In the genomic region with DNA sequence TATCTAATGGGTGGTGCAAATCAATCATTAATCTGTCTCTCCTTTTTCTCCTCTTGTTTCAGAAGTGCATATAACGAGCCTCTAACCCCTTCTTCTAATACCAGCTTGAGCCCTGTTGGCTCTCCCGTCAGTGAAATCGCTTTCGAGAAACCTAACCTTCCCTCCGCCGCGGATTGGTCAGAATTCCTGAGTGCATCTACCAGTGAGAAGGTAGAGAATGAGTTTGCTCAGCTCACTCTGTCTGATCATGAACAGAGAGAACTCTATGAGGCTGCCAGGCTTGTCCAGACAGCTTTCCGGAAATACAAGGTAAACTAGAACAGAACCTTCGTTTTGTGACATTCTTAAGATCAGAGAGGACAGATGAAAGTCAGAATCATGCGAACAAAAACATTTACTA, we compare ENCODE assay signal across 1 cellular context.
TF ChIP-seq lines count a peak whose summit lies in the region.

No MANE protein-coding gene starts in this region.

TF ChIP-seq in GM23338, 12 proteins besides CTCF, POLR2A, EP300 and RAD21:
- TF ChIP-seq, protein P1, sequence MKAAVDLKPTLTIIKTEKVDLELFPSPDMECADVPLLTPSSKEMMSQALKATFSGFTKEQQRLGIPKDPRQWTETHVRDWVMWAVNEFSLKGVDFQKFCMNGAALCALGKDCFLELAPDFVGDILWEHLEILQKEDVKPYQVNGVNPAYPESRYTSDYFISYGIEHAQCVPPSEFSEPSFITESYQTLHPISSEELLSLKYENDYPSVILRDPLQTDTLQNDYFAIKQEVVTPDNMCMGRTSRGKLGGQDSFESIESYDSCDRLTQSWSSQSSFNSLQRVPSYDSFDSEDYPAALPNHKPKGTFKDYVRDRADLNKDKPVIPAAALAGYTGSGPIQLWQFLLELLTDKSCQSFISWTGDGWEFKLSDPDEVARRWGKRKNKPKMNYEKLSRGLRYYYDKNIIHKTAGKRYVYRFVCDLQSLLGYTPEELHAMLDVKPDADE (IDR thresholded peaks at IDR 0.05) = no peak
- TF ChIP-seq STAT1 (IDR thresholded peaks at IDR 0.05; ENCODE audit: unreplicated experiment) = no peak
- TF ChIP-seq, protein P2, sequence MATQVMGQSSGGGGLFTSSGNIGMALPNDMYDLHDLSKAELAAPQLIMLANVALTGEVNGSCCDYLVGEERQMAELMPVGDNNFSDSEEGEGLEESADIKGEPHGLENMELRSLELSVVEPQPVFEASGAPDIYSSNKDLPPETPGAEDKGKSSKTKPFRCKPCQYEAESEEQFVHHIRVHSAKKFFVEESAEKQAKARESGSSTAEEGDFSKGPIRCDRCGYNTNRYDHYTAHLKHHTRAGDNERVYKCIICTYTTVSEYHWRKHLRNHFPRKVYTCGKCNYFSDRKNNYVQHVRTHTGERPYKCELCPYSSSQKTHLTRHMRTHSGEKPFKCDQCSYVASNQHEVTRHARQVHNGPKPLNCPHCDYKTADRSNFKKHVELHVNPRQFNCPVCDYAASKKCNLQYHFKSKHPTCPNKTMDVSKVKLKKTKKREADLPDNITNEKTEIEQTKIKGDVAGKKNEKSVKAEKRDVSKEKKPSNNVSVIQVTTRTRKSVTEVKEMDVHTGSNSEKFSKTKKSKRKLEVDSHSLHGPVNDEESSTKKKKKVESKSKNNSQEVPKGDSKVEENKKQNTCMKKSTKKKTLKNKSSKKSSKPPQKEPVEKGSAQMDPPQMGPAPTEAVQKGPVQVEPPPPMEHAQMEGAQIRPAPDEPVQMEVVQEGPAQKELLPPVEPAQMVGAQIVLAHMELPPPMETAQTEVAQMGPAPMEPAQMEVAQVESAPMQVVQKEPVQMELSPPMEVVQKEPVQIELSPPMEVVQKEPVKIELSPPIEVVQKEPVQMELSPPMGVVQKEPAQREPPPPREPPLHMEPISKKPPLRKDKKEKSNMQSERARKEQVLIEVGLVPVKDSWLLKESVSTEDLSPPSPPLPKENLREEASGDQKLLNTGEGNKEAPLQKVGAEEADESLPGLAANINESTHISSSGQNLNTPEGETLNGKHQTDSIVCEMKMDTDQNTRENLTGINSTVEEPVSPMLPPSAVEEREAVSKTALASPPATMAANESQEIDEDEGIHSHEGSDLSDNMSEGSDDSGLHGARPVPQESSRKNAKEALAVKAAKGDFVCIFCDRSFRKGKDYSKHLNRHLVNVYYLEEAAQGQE (IDR thresholded peaks at IDR 0.05; ENCODE audit: unreplicated experiment) = no peak
- TF ChIP-seq JUNB (IDR thresholded peaks at IDR 0.05; ENCODE audit: unreplicated experiment) = no peak
- TF ChIP-seq ZNF331 (CRISPR knock-in tag; IDR thresholded peaks at IDR 0.05; ENCODE audit: low read depth) = no peak
- TF ChIP-seq ZNF114 (CRISPR knock-in tag; IDR thresholded peaks at IDR 0.05) = no peak
- no peak for TF ChIP-seq CREB1 (CRISPR knock-in tag; IDR thresholded peaks at IDR 0.05; ENCODE audit: low read depth)
- no peak for TF ChIP-seq EZH2phosphoT487 (IDR thresholded peaks at IDR 0.05; ENCODE audit: unreplicated experiment)
- TF ChIP-seq, protein P3, sequence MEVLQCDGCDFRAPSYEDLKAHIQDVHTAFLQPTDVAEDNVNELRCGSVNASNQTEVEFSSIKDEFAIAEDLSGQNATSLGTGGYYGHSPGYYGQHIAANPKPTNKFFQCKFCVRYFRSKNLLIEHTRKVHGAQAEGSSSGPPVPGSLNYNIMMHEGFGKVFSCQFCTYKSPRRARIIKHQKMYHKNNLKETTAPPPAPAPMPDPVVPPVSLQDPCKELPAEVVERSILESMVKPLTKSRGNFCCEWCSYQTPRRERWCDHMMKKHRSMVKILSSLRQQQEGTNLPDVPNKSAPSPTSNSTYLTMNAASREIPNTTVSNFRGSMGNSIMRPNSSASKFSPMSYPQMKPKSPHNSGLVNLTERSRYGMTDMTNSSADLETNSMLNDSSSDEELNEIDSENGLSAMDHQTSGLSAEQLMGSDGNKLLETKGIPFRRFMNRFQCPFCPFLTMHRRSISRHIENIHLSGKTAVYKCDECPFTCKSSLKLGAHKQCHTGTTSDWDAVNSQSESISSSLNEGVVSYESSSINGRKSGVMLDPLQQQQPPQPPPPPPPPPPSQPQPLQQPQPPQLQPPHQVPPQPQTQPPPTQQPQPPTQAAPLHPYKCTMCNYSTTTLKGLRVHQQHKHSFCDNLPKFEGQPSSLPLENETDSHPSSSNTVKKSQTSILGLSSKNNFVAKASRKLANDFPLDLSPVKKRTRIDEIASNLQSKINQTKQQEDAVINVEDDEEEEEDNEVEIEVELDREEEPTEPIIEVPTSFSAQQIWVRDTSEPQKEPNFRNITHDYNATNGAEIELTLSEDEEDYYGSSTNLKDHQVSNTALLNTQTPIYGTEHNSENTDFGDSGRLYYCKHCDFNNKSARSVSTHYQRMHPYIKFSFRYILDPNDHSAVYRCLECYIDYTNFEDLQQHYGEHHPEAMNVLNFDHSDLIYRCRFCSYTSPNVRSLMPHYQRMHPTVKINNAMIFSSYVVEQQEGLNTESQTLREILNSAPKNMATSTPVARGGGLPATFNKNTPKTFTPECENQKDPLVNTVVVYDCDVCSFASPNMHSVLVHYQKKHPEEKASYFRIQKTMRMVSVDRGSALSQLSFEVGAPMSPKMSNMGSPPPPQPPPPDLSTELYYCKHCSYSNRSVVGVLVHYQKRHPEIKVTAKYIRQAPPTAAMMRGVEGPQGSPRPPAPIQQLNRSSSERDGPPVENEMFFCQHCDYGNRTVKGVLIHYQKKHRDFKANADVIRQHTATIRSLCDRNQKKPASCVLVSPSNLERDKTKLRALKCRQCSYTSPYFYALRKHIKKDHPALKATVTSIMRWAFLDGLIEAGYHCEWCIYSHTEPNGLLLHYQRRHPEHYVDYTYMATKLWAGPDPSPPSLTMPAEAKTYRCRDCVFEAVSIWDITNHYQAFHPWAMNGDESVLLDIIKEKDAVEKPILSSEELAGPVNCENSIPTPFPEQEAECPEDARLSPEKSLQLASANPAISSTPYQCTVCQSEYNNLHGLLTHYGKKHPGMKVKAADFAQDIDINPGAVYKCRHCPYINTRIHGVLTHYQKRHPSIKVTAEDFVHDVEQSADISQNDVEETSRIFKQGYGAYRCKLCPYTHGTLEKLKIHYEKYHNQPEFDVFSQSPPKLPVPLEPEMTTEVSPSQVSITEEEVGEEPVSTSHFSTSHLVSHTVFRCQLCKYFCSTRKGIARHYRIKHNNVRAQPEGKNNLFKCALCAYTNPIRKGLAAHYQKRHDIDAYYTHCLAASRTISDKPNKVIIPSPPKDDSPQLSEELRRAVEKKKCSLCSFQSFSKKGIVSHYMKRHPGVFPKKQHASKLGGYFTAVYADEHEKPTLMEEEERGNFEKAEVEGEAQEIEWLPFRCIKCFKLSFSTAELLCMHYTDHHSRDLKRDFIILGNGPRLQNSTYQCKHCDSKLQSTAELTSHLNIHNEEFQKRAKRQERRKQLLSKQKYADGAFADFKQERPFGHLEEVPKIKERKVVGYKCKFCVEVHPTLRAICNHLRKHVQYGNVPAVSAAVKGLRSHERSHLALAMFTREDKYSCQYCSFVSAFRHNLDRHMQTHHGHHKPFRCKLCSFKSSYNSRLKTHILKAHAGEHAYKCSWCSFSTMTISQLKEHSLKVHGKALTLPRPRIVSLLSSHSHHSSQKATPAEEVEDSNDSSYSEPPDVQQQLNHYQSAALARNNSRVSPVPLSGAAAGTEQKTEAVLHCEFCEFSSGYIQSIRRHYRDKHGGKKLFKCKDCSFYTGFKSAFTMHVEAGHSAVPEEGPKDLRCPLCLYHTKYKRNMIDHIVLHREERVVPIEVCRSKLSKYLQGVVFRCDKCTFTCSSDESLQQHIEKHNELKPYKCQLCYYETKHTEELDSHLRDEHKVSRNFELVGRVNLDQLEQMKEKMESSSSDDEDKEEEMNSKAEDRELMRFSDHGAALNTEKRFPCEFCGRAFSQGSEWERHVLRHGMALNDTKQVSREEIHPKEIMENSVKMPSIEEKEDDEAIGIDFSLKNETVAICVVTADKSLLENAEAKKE (CRISPR knock-in tag; IDR thresholded peaks at IDR 0.05) = no peak
- TF ChIP-seq NANOG (IDR thresholded peaks at IDR 0.05; ENCODE audit: borderline replicate concordance) = no peak
